In the genomic region with DNA sequence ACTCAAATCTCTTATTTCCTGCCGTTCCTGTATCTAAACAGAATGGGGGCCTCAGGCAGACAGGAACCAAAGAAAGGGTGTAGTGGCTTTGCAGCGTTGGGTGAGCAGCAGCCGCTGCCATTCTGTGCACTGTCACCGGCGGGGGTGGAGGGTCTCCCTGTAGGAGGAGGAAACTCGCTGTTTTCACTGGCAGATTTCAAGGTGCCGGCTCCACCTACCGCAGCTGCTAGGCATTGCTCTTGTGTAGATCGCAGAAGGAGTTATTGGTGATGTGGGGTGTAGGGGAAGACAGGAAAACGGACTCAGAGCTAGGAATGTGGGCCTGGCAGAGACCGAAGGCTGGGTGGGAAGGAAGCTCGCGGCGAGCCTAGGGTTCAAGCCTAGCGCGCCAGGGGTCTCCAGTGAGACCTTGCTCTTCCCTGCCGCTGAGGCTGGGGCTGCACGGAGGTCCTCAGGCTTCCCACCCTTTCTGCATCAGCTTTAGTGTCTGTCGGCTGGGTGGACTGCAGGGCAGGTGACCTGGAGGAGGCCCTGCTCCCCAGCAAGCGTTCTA, we compare ENCODE assay signal across 8 cellular contexts. TPM values are rescaled to one million over a fixed set of nuclear protein-coding genes. Genes with fewer than 3 reads are reported as not detected.
A peak's percentile ranks its signal among the peaks of the same experiment; 100 is the strongest.
DNase-seq lines count a peak whose midpoint lies in the region; ATAC-seq and TF ChIP-seq lines count a peak whose summit lies in the region.

No MANE protein-coding gene starts in this region.

- no peak for ATAC-seq in GM18498 (IDR thresholded peaks at IDR 0.05; ENCODE audit: unreplicated experiment)

- H3K27me3 ChIP-seq in breast epithelium, result no peaks in the 10 kb centered on the region

- no peaks in the 10 kb centered on the region for H3K36me3 ChIP-seq in breast epithelium

- peaks cover 0 to 4% of the 10 kb centered on the region in 2 donors for H3K4me1 ChIP-seq in breast epithelium

- TF ChIP-seq CTCF in VCaP (conservative IDR thresholded peaks at IDR 0.05), result peak; percentile 93
- TF ChIP-seq CTCF in breast epithelium (IDR thresholded peaks at IDR 0.05), result peak in 2 of 3 donors; percentile 50 to 59

- TF ChIP-seq POLR2A in breast epithelium (IDR thresholded peaks at IDR 0.05), result no peak

- H3K4me3 ChIP-seq in breast epithelium, result peak overlapping the region; percentile 20 to 60 (median 33)

- H3K27ac ChIP-seq in VCaP (peak overlapping the region; percentile 36; the same call in 1 of the 2 replicates), breast epithelium (no peak overlapping the region)

- H3K9me3 ChIP-seq in breast epithelium, result no peaks in the 10 kb centered on the region

- peak; percentile 76 for DNase-seq in NCI-H1436 (lab: John Stamatoyannopoulos, UW)
- no peak for DNase-seq in NCI-H1436 treated with DMSO at 0.1 percent for 48 hours (lab: John Stamatoyannopoulos, UW)
- DNase-seq in NCI-H2107 treated with DMSO at 0.1 percent for 48 hours (lab: John Stamatoyannopoulos, UW; ENCODE audit: unreplicated experiment), result peak; percentile 86
- DNase-seq in breast epithelium (ENCODE audit: low spot score in 2 of 2), result peak; percentile 35 to 63
- DNase-seq in inferior parietal cortex (ENCODE audit: extremely low spot score), result peak; percentile 76
- DNase-seq in smooth muscle cell of the brain vasculature (ENCODE audit: low read depth, low spot score), result peak; percentile 68

- intact Hi-C loops in breast epithelium (cut with DNase I; ENCODE audit: low total_unique reads), result loop anchor here (10.0 kb wide), 1 partner anchor 250 kb away; the partner anchor contains the start of genes CRYZL1 and ITSN1

RNA-seq across cellular contexts. Expression of gene ATP5PO, which starts 20.8 kb away (rescaled TPM):
- total RNA-seq in breast epithelium, result 100 to 1,000 TPM; 161 to 234 (median 170) TPM
